7 cellular contexts compared by ENCODE assay signal in the genomic region with DNA sequence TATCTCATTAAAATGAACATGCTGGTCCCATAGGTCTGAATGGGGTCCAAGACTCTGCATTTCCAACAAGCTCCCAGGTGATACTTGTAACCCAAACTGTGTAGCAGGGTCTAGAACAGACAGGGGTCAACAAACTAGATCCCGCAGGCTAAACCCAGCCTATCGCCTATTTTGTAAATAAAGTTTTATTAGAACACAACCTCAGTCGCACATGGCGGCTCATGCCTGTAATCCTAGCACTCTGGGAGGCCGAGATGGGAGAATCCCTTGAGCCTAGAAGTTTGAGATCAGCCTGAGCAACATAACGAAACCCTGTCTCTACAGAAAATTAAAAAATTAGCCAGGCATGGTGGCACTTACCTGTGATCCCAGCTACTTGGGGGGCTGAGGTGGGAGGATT.
"Had no signal": no experiment of that assay in that cellular context is flagged by ENCODE, and none has a peak within 500 bp of the region (broad histone marks: within the 10 kb centered on the region; RNA-seq: fewer than 3 reads in every experiment).

No MANE protein-coding gene starts in this region.

- H3K4me2 ChIP-seq: KMS-11 had no signal

- FAIRE-seq: HTR-8/SVneo had no signal

- H3K36me3 Mint-ChIP-seq: IgD-negative memory B cell had no signal

- H3K27ac Mint-ChIP-seq: IgD-negative memory B cell had no signal

- DNase-seq: IMR-90, KBM-7, KG1 had no signal

- H3K27ac ChIP-seq: HL-60, KMS-11 had no signal

- H3K4me1 Mint-ChIP-seq: IgD-negative memory B cell had no signal

- H3K9ac ChIP-seq: KMS-11 had no signal

- H3K4me3 Mint-ChIP-seq: IgD-negative memory B cell had no signal
